In the genomic region with DNA sequence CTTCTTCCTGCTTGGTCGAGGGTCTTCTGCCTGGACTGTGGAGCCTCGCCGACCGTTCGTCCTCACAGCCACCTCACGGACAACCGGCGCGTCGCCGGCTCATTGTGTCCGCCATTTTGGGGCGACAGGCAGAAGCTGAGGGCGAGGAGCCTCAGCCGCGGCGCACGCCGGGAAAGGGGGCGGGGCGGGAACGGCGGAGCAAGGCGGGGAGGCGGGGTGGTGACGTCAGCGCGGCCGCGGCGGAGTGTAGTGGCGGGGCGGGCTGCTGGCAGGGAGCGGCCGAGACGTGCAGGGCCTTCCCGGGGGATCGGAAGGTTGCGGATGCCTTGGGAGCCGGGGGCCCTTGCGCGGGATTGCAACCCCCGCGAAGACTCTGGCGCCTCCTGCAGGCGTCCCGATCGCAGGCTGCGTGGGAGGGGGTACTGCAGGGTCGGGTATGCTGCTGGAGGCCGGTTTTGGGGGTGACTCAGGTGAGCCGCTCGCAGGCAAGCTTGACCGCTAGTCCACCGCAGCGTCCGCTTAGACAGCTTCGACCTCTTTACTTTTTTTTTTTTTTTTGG, we compare ENCODE assay signal across 8 cellular contexts. TPM values are rescaled to one million over a fixed set of nuclear protein-coding genes. Genes with fewer than 3 reads are reported as not detected.
DNase-seq lines count a peak whose midpoint lies in the region; FAIRE-seq and TF ChIP-seq lines count a peak whose summit lies in the region.

A gene with protein sequence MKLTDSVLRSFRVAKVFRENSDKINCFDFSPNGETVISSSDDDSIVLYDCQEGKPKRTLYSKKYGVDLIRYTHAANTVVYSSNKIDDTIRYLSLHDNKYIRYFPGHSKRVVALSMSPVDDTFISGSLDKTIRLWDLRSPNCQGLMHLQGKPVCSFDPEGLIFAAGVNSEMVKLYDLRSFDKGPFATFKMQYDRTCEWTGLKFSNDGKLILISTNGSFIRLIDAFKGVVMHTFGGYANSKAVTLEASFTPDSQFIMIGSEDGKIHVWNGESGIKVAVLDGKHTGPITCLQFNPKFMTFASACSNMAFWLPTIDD (minus strand): TSS at position 140 of the 560 bp plus-strand sequence. CDS start 288 bp downstream, outside the sequence.

- no peaks in the 10 kb centered on the region for H3K9me3 ChIP-seq in ES-I3 (ENCODE audit: control insufficient read depth, insufficient read depth, low read length)
- no peaks in the 10 kb centered on the region for H3K9me3 ChIP-seq in neural cell (ENCODE audit: low read length)
- H3K9me3 ChIP-seq in stomach, result no peaks in the 10 kb centered on the region

- peak; percentile 53 for TF ChIP-seq RAD21 in neural cell (conservative IDR thresholded peaks at IDR 0.05)

- peak; percentile 37 for TF ChIP-seq EP300 in neural cell (conservative IDR thresholded peaks at IDR 0.05; ENCODE audit: poor library complexity, severe bottlenecking)
- TF ChIP-seq EP300 in stomach (IDR thresholded peaks at IDR 0.05), result no peak

- H2AFZ ChIP-seq in neural cell (ENCODE audit: low read depth, low read length), result peak within 1 kb of the TSS; percentile 83

- H3K4me3 ChIP-seq in fibroblast of the aortic adventitia (ENCODE audit: low read depth, low read length), result peak within 1 kb of the TSS; percentile 99
- H3K4me3 ChIP-seq in neural cell (ENCODE audit: low read length), result peak within 1 kb of the TSS; percentile 72
- H3K4me3 ChIP-seq in stomach, result peak within 1 kb of the TSS; percentile 69 to 93 (median 82)

- peak within 1 kb of the TSS; percentile 93 for H3K27ac ChIP-seq in neural cell (ENCODE audit: low read length)
- peak within 1 kb of the TSS; percentile 97 to 99 (median 98) for H3K27ac ChIP-seq in stomach

- peaks cover 45% of the 10 kb centered on the region for H3K79me2 ChIP-seq in neural cell (replicated peaks; ENCODE audit: insufficient read depth, low read length)

- TF ChIP-seq CTCF in fibroblast of the aortic adventitia (IDR thresholded peaks at IDR 0.05; ENCODE audit: insufficient read depth, low read length) (peak; percentile 61), neural cell (IDR thresholded peaks at IDR 0.05; ENCODE audit: poor library complexity, severe bottlenecking) (peak; percentile 81), stomach (IDR thresholded peaks at IDR 0.05) (peak in 3 of 7 experiments; percentile 8 to 44 (median 27))

- H3K4me1 ChIP-seq in ES-I3 (ENCODE audit: insufficient read depth, low read length), result peaks cover 7% of the 10 kb centered on the region; the same call in 1 of the 2 replicates
- peaks cover 37 to 69% (median 53%) of the 10 kb centered on the region in 4 donors for H3K4me1 ChIP-seq in stomach

- WGBS in stomach, 5 donors, result 0 to 1% (median 0%) methylated on average over 24 to 58 of the region's 58 CpGs

- DNase-seq in H54 (ENCODE audit: insufficient read length, low spot score) (peak; percentile 95), LoVo (ENCODE audit: low spot score) (peak; percentile 96), SHP77 (lab: John Stamatoyannopoulos, UW) (peak; percentile 76 to 91), fibroblast of the aortic adventitia (ENCODE audit: low read depth) (peak; percentile 89), stomach (peak; percentile 99)
- DNase-seq in activated effector memory CD4-positive, alpha-beta T cell treated with Interleukin-2 at 50 U/mL for 16 hours, result peak; percentile 97

- intact Hi-C loops in stomach (cut with DNase I; ENCODE audit: low total_unique reads), result no loop called here

- no peak for FAIRE-seq in H54 (lab: Jason Lieb, UNC)

- no peaks in the 10 kb centered on the region for H3K9me2 ChIP-seq in neural cell (ENCODE audit: insufficient read depth, low read length)

- H3F3A ChIP-seq in neural cell (ENCODE audit: insufficient read depth, low read length, poor library complexity, severe bottlenecking), result no peaks in the 10 kb centered on the region

- peak within 1 kb of the TSS; percentile 75 for H3K4me2 ChIP-seq in neural cell (ENCODE audit: low read length)

- H3K36me3 ChIP-seq in ES-I3 (ENCODE audit: insufficient read depth, low read length) (no peaks in the 10 kb centered on the region), neural cell (ENCODE audit: insufficient read depth, low read length) (no peaks in the 10 kb centered on the region), stomach (peaks cover 7 to 19% (median 13%) of the 10 kb centered on the region in 4 donors)

- TF ChIP-seq POLR2A in H54 (IDR thresholded peaks at IDR 0.05; ENCODE audit: low read depth, low read length) (peak; percentile 91), stomach (IDR thresholded peaks at IDR 0.05) (peak in 2 of 4 donors; percentile 35 to 59)

- H4K20me1 ChIP-seq in neural cell (ENCODE audit: insufficient read depth), result peaks cover 8% of the 10 kb centered on the region

- H3K9ac ChIP-seq in ES-I3 (ENCODE audit: low read depth, low read length) (peak within 1 kb of the TSS; percentile 99), neural cell (ENCODE audit: low read length) (peak within 1 kb of the TSS; percentile 97)

- no peaks in the 10 kb centered on the region for H3K27me3 ChIP-seq in neural cell (ENCODE audit: insufficient read depth, low read depth, low read length)
- no peaks in the 10 kb centered on the region for H3K27me3 ChIP-seq in stomach

TF ChIP-seq in neural cell, 6 proteins besides CTCF, POLR2A, EP300 and RAD21:
- TF ChIP-seq SMC3 (conservative IDR thresholded peaks at IDR 0.05; ENCODE audit: poor library complexity) (peak; percentile 55), EZH2 (IDR thresholded peaks at IDR 0.05; ENCODE audit: borderline replicate concordance, insufficient read depth, low read length, poor library complexity, severe bottlenecking) (no peak), MXI1 (conservative IDR thresholded peaks at IDR 0.05; ENCODE audit: poor library complexity, severe bottlenecking) (peak; percentile 62), TAF1 (IDR thresholded peaks at IDR 0.05; ENCODE audit: low read depth) (peak; percentile 100), POLR2AphosphoS5 (IDR thresholded peaks at IDR 0.05) (peak; percentile 98)
- TF ChIP-seq, protein P1, sequence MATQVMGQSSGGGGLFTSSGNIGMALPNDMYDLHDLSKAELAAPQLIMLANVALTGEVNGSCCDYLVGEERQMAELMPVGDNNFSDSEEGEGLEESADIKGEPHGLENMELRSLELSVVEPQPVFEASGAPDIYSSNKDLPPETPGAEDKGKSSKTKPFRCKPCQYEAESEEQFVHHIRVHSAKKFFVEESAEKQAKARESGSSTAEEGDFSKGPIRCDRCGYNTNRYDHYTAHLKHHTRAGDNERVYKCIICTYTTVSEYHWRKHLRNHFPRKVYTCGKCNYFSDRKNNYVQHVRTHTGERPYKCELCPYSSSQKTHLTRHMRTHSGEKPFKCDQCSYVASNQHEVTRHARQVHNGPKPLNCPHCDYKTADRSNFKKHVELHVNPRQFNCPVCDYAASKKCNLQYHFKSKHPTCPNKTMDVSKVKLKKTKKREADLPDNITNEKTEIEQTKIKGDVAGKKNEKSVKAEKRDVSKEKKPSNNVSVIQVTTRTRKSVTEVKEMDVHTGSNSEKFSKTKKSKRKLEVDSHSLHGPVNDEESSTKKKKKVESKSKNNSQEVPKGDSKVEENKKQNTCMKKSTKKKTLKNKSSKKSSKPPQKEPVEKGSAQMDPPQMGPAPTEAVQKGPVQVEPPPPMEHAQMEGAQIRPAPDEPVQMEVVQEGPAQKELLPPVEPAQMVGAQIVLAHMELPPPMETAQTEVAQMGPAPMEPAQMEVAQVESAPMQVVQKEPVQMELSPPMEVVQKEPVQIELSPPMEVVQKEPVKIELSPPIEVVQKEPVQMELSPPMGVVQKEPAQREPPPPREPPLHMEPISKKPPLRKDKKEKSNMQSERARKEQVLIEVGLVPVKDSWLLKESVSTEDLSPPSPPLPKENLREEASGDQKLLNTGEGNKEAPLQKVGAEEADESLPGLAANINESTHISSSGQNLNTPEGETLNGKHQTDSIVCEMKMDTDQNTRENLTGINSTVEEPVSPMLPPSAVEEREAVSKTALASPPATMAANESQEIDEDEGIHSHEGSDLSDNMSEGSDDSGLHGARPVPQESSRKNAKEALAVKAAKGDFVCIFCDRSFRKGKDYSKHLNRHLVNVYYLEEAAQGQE (IDR thresholded peaks at IDR 0.05; ENCODE audit: borderline replicate concordance), result peak; percentile 96

RNA-seq across cellular contexts. Expression of the gene that starts here (rescaled TPM):
- total RNA-seq in fibroblast of the aortic adventitia (ENCODE audit: low replicate concordance) (39.6 and 61.5 TPM in 2 replicates), stomach (10 to 100 TPM in 4 of 5 donors, 1 to 10 TPM in 1; 8.2 to 64.8 (median 30.4) TPM)
- polyA plus RNA-seq in neural cell (151 and 163 TPM in 2 replicates), stomach (10 to 100 TPM; 20.6 to 28.7 (median 28.0) TPM)
- polyA minus RNA-seq in neural cell, result 225 TPM in 2 replicates

Comparison
In these comparisons a context has a peak if more than half of its experiments do, and no peak if none do; other contexts are left out.
1. Peak in every context shown above with its lines: DNase-seq, H3K4me3 ChIP-seq and H3K27ac ChIP-seq.